ENCODE assay signal across 8 cellular contexts in the genomic region with DNA sequence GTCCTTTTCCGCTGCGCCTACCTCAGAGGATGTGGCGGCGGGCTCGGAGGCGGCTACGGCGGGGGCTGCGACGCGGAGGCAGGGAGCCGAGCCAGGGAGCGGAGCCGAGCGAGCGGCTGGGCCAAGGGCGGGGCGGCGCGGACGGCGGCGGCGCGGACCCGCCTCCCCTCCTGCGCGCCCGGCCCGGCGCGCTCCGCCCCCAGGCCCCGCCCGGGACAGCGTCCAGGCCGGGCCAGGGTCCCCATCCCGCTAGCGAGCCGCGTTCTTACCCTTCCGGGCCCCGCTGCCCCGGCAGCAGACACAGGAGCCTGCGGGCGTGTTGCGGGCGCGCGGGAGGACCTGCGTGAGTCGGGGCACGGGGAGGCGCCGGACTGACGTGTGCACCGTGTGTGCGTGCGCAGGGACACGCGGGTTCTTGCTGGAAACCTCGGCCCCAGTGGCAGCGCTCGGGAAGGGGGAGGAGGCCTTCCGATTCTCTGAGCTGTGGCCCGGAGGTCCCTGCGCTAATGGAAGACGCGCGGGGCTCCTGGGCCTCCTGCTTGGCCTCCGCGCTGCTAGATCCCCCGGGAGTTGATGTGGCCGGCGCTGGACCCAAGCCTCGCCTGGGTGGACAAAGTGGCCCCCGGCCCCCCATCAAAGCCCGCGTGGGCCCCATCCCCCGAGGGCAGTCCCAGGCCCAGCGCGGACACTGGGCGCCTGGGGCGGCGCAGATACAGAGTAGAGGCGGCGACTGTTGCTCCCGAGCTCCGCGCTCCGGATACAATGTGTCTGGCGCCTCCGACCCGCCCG. TPM values are rescaled to one million over a fixed set of nuclear protein-coding genes. Genes with fewer than 3 reads are reported as not detected.
DNase-seq lines count a peak whose midpoint lies in the region; ATAC-seq and TF ChIP-seq lines count a peak whose summit lies in the region.

A gene with protein sequence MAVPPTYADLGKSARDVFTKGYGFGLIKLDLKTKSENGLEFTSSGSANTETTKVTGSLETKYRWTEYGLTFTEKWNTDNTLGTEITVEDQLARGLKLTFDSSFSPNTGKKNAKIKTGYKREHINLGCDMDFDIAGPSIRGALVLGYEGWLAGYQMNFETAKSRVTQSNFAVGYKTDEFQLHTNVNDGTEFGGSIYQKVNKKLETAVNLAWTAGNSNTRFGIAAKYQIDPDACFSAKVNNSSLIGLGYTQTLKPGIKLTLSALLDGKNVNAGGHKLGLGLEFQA (minus strand): TSS at position 350 of the 789 bp plus-strand sequence. CDS start 11,963 bp downstream, outside the sequence.

- POLR2A ChIA-PET in RWPE1 (lab: Yijun Ruan, JAX; ENCODE audit: low non-redundant PET) = interaction anchor here (0.9 to 1.0 kb wide), 2 partner anchors 11 to 14 kb away, joined by 3 to 5 read pairs; no protein-coding TSS in a partner anchor

- H3F3A ChIP-seq in neural progenitor cell (ENCODE audit: low read depth) = peaks cover 35% of the 10 kb centered on the region

- H2AFZ ChIP-seq in neural progenitor cell (replicated peaks) = peak within 1 kb of the TSS; percentile 96

- H3K27ac Mint-ChIP-seq in neural progenitor cell = peak within 1 kb of the TSS; percentile 98

- H3K79me2 ChIP-seq in neural progenitor cell (ENCODE audit: low read depth) = peaks cover 55% of the 10 kb centered on the region

- H3K36me3 ChIP-seq in HUES6 (ENCODE audit: control insufficient read depth, insufficient read depth, low read length) (peaks cover 18% of the 10 kb centered on the region), neural progenitor cell (no peaks in the 10 kb centered on the region), subcutaneous abdominal adipose tissue (ENCODE audit: control insufficient read depth in 5 of 5, insufficient read depth in 5 of 5, low read length in 5 of 5) (peaks cover 0 to 7% (median 5%) of the 10 kb centered on the region in 5 donors)

- peak within 1 kb of the TSS; percentile 98 for H3K4me3 Mint-ChIP-seq in neural progenitor cell

- peaks cover 45% of the 10 kb centered on the region for H4K20me1 ChIP-seq in neural progenitor cell (ENCODE audit: low read depth)

- peaks cover 40% of the 10 kb centered on the region for H3K4me1 Mint-ChIP-seq in neural progenitor cell

- peaks cover 41% of the 10 kb centered on the region for H3K4me1 ChIP-seq in HUES6 (ENCODE audit: control insufficient read depth, insufficient read depth, low read length)
- peaks cover 30% of the 10 kb centered on the region for H3K4me1 ChIP-seq in neural progenitor cell
- H3K4me1 ChIP-seq in subcutaneous abdominal adipose tissue (ENCODE audit: control insufficient read depth in 5 of 5, insufficient read depth in 5 of 5, low read length in 5 of 5) = peaks cover 12 to 48% (median 42%) of the 10 kb centered on the region in 5 donors

- H3K4me2 ChIP-seq in neural progenitor cell = peak within 1 kb of the TSS; percentile 87

- CTCF ChIA-PET in RWPE1 (lab: Yijun Ruan, JAX) = interaction anchor here (0.7 to 2.9 kb wide), 4 partner anchors 25 to 155 kb away, joined by 3 to 10 read pairs (median 4); no protein-coding TSS in a partner anchor

- no peaks in the 10 kb centered on the region for H3K9me3 Mint-ChIP-seq in neural progenitor cell

- peaks cover 3% of the 10 kb centered on the region for H3K27me3 Mint-ChIP-seq in neural progenitor cell (ENCODE audit: insufficient read depth, low read depth)

- peaks cover 10% of the 10 kb centered on the region for H3K36me3 Mint-ChIP-seq in neural progenitor cell

- peak; percentile 84 for DNase-seq in DMS53 treated with DMSO at 0.1 percent for 48 hours (lab: John Stamatoyannopoulos, UW; ENCODE audit: unreplicated experiment)
- peak; percentile 95 for DNase-seq in RWPE1 (ENCODE audit: low spot score)
- peak; percentile 93 for DNase-seq in activated effector memory CD4-positive, alpha-beta T cell treated with anti-CD3 and anti-CD28 coated beads, Interleukin-2, amount 50 U/mL, for 16 hours
- peak; percentile 90 for DNase-seq in fibroblast of villous mesenchyme (ENCODE audit: low read depth)
- DNase-seq in neural progenitor cell (ENCODE audit: low spot score) = peak; percentile 93

- ATAC-seq in GM21423 (IDR thresholded peaks at IDR 0.05; ENCODE audit: unreplicated experiment) = peak; percentile 82

- peak within 1 kb of the TSS; percentile 93; the same call in 1 of the 2 replicates for H3K27ac ChIP-seq in HUES6 (ENCODE audit: low read depth, low read length)
- peak within 1 kb of the TSS; percentile 94 for H3K27ac ChIP-seq in RWPE1
- peak within 1 kb of the TSS; percentile 68 for H3K27ac ChIP-seq in neural progenitor cell
- H3K27ac ChIP-seq in subcutaneous abdominal adipose tissue (ENCODE audit: low read depth, low read length) = peak within 1 kb of the TSS; percentile 98

- H3K9me3 ChIP-seq in HUES6 (ENCODE audit: control insufficient read depth, insufficient read depth, low read depth, low read length) (no peaks in the 10 kb centered on the region), neural progenitor cell (ENCODE audit: low read depth) (no peaks in the 10 kb centered on the region), subcutaneous abdominal adipose tissue (ENCODE audit: control insufficient read depth in 5 of 5, low read length in 5 of 5) (no peaks in the 10 kb centered on the region)

- TF ChIP-seq CTCF in RWPE1 (conservative IDR thresholded peaks at IDR 0.05; ENCODE audit: low read depth) = no peak
- TF ChIP-seq CTCF in fibroblast of villous mesenchyme (IDR thresholded peaks at IDR 0.05; ENCODE audit: insufficient read depth, low read depth, low read length) = no peak
- no peak for TF ChIP-seq CTCF in neural progenitor cell (IDR thresholded peaks at IDR 0.05)

- H3K4me3 ChIP-seq in HUES6 (ENCODE audit: low read depth, low read length) (peak within 1 kb of the TSS; percentile 99), fibroblast of villous mesenchyme (ENCODE audit: low read depth, low read length) (peak within 1 kb of the TSS; percentile 77), neural progenitor cell (peak within 1 kb of the TSS; percentile 100), subcutaneous abdominal adipose tissue (ENCODE audit: low read depth in 1 of 5, low read length in 5 of 5) (peak within 1 kb of the TSS; percentile 73 to 82 (median 80))

- H3K9ac ChIP-seq in HUES6 (ENCODE audit: low read length) = peak within 1 kb of the TSS; percentile 95
- peak within 1 kb of the TSS; percentile 93 for H3K9ac ChIP-seq in neural progenitor cell
- peak within 1 kb of the TSS; percentile 90 to 98 (median 92) for H3K9ac ChIP-seq in subcutaneous abdominal adipose tissue (ENCODE audit: low read length in 5 of 5)

- H3K27me3 ChIP-seq in HUES6 (ENCODE audit: control insufficient read depth, insufficient read depth, low read length) (no peaks in the 10 kb centered on the region), neural progenitor cell (no peaks in the 10 kb centered on the region), subcutaneous abdominal adipose tissue (ENCODE audit: control insufficient read depth in 5 of 5, insufficient read depth in 4 of 5, low read length in 5 of 5) (no peaks in the 10 kb centered on the region)

RNA-seq across cellular contexts. Expression of the gene that starts here (rescaled TPM):
- total RNA-seq in fibroblast of villous mesenchyme (263 and 350 TPM in 2 replicates), neural progenitor cell (ENCODE audit: low replicate concordance) (179 and 224 TPM in 2 replicates)

Comparison
In these comparisons a context has a peak if more than half of its experiments do, and no peak if none do; other contexts are left out.
1. Peak in every context shown above with its lines: DNase-seq, ATAC-seq, H3K4me3 ChIP-seq and H3K27ac ChIP-seq.